Comparison of ENCODE assay signal across 8 cellular contexts in genomic region chr6:33410711-33411631, GRCh38. TPM values are rescaled to one million over a fixed set of nuclear protein-coding genes. Genes with fewer than 3 reads are reported as not detected.
DNase-seq lines count a peak whose midpoint lies in the region; ATAC-seq, FAIRE-seq and TF ChIP-seq lines count a peak whose summit lies in the region.

Gene PHF1, plus strand, starts transcription at chr6:33411014. Its CDS starts 1,250 bp downstream, at chr6:33412264.

- peak within 1 kb of the TSS; percentile 92 for H3K4me2 ChIP-seq in keratinocyte (ENCODE audit: control insufficient read depth, extremely low read depth, insufficient read depth, low read depth, low read length)

- peak within 1 kb of the TSS; percentile 95 for H3K27ac Mint-ChIP-seq in central memory CD8-positive, alpha-beta T cell (ENCODE audit: low read depth)

- H3K36me3 Mint-ChIP-seq in central memory CD8-positive, alpha-beta T cell (ENCODE audit: insufficient read depth): peaks cover 39% of the 10 kb centered on the region

- peak; percentile 84 for DNase-seq in ELR (ENCODE audit: low read depth)
- no peak for DNase-seq in SK-N-MC (ENCODE audit: low read depth, low spot score)
- peak; percentile 82 to 89 for DNase-seq in central memory CD8-positive, alpha-beta T cell (ENCODE audit: low spot score in 2 of 2)
- DNase-seq in keratinocyte (ENCODE audit: low read depth, low spot score): no peak
- peak; percentile 68 for DNase-seq in stimulated activated CD8-positive, alpha-beta memory T cell treated with anti-CD3 and anti-CD28 coated beads, Interleukin-15, amount 100 ng/mL, for 1 hour (ENCODE audit: low read depth)
- no peak for DNase-seq in GF-D8 (lab: John Stamatoyannopoulos, UW)

- H3K4me3 ChIP-seq in SK-N-MC (peak within 1 kb of the TSS; percentile 88), keratinocyte (ENCODE audit: control insufficient read depth in 2 of 3, extremely low read depth in 1 of 3, insufficient read depth in 2 of 3, low read depth in 1 of 3, low read length in 3 of 3) (peak within 1 kb of the TSS; percentile 67 to 75 (median 72))

- H3K9me3 ChIP-seq in SK-N-MC (ENCODE audit: low read depth, low read length) (no peaks in the 10 kb centered on the region), keratinocyte (ENCODE audit: control insufficient read depth, low read depth, low read length) (no peaks in the 10 kb centered on the region)

- TF ChIP-seq CTCF in keratinocyte (optimal IDR thresholded peaks at IDR 0.05 in 1 of 3, IDR thresholded peaks at IDR 0.05 in 1 of 3, conservative IDR thresholded peaks at IDR 0.05 in 1 of 3; ENCODE audit: extremely low read depth in 1 of 3, insufficient read depth in 2 of 3, low read length in 3 of 3): no peak

- H3K4me1 Mint-ChIP-seq in central memory CD8-positive, alpha-beta T cell: peaks cover 55% of the 10 kb centered on the region

- H3K36me3 ChIP-seq in SK-N-MC (ENCODE audit: insufficient read depth, low read length) (peaks cover 47% of the 10 kb centered on the region), keratinocyte (ENCODE audit: control insufficient read depth in 2 of 2, extremely low read depth in 1 of 2, insufficient read depth in 2 of 2, low read length in 2 of 2) (peaks cover 22 to 51% of the 10 kb centered on the region in 2 experiments)

- peaks cover 8% of the 10 kb centered on the region for H3K79me2 ChIP-seq in keratinocyte (ENCODE audit: control insufficient read depth, insufficient read depth, low read length)

- FAIRE-seq in keratinocyte (lab: Jason Lieb, UNC): no peak

- no peaks in the 10 kb centered on the region for H4K20me1 ChIP-seq in keratinocyte (ENCODE audit: control insufficient read depth, extremely low read depth, insufficient read depth, low read length)

- no peaks in the 10 kb centered on the region for H3K9me3 Mint-ChIP-seq in central memory CD8-positive, alpha-beta T cell

- ATAC-seq in GM19397 (IDR thresholded peaks at IDR 0.05; ENCODE audit: unreplicated experiment): peak; percentile 32
- peak; percentile 40 for ATAC-seq in HG03460 (IDR thresholded peaks at IDR 0.05; ENCODE audit: unreplicated experiment)
- ATAC-seq in central memory CD8-positive, alpha-beta T cell (replicated peaks; ENCODE audit: extremely low read depth, poor library complexity, severe bottlenecking): peak; percentile 58

- H3K4me3 Mint-ChIP-seq in central memory CD8-positive, alpha-beta T cell: peak within 1 kb of the TSS; percentile 81

- H3K27ac ChIP-seq in SK-N-MC: peak within 1 kb of the TSS; percentile 91
- H3K27ac ChIP-seq in keratinocyte (ENCODE audit: control insufficient read depth, insufficient read depth, low read length): peak within 1 kb of the TSS; percentile 83

- no peaks in the 10 kb centered on the region for H3K27me3 Mint-ChIP-seq in central memory CD8-positive, alpha-beta T cell

- peaks cover 15% of the 10 kb centered on the region for H3K4me1 ChIP-seq in keratinocyte (ENCODE audit: control insufficient read depth, extremely low read depth, insufficient read depth, low read length)

- H3K27me3 ChIP-seq in keratinocyte (ENCODE audit: control insufficient read depth, extremely low read depth, insufficient read depth, low read length): no peaks in the 10 kb centered on the region

- peak within 1 kb of the TSS; percentile 84 for H2AFZ ChIP-seq in keratinocyte (ENCODE audit: control insufficient read depth, low read length)

- dilution Hi-C loops in keratinocyte (cut with MboI; ENCODE audit: extremely low pct_ligation_motif_present, low sequenced_read_pairs): no loop called here

- H3K9me1 ChIP-seq in keratinocyte (ENCODE audit: control insufficient read depth, extremely low read depth, insufficient read depth, low read length): no peaks in the 10 kb centered on the region

- H3K9ac ChIP-seq in SK-N-MC (ENCODE audit: insufficient read length) (peak within 1 kb of the TSS; percentile 83), keratinocyte (ENCODE audit: control insufficient read depth, extremely low read depth, insufficient read depth, low read length) (peak within 1 kb of the TSS; percentile 73)

RNA-seq across cellular contexts. Expression of gene PHF1, which starts in this region (rescaled TPM):
- polyA plus RNA-seq in keratinocyte: 15.2 to 17.1 TPM (median 15.8 TPM) in 3 replicates
- 7.6 TPM for polyA plus RNA-seq in keratinocyte (2011; ENCODE audit: low read depth)
- polyA plus RNA-seq in keratinocyte (2011; cell fraction: cytosol; rRNA removed): 9.1 and 12.6 TPM in 2 replicates
- polyA plus RNA-seq in keratinocyte (2011; cell fraction: nucleus; rRNA removed): 50.2 and 55.7 TPM in 2 replicates
- polyA plus RNA-seq in keratinocyte (2012; ENCODE audit: low replicate concordance): 12.6 and 24.1 TPM in 2 replicates
- 7.9 to 14.9 TPM (median 11.1 TPM) in 3 replicates for polyA minus RNA-seq in keratinocyte
- 9.2 TPM for polyA minus RNA-seq in keratinocyte (2011; cell fraction: cytosol; rRNA and poly(A)+ RNA removed)
- polyA minus RNA-seq in keratinocyte (2011; cell fraction: nucleus; rRNA and poly(A)+ RNA removed): 5.5 and 10.0 TPM in 2 replicates

Comparison
In these comparisons a context has a peak if more than half of its experiments do, and no peak if none do; other contexts are left out.
1. DNase-seq: peak in ELR (single experiment), central memory CD8-positive, alpha-beta T cell (2 of 2) and stimulated activated CD8-positive, alpha-beta memory T cell treated with anti-CD3 and anti-CD28 coated beads, Interleukin-15, amount 100 ng/mL, for 1 hour (single experiment); none in SK-N-MC (single experiment), keratinocyte (single experiment) and GF-D8 (single experiment).
2. Peak in every context shown above with its lines, with median percentiles within 50 percentile points of each other: ATAC-seq.